ENCODE assay signal across 8 cellular contexts in the genomic region with DNA sequence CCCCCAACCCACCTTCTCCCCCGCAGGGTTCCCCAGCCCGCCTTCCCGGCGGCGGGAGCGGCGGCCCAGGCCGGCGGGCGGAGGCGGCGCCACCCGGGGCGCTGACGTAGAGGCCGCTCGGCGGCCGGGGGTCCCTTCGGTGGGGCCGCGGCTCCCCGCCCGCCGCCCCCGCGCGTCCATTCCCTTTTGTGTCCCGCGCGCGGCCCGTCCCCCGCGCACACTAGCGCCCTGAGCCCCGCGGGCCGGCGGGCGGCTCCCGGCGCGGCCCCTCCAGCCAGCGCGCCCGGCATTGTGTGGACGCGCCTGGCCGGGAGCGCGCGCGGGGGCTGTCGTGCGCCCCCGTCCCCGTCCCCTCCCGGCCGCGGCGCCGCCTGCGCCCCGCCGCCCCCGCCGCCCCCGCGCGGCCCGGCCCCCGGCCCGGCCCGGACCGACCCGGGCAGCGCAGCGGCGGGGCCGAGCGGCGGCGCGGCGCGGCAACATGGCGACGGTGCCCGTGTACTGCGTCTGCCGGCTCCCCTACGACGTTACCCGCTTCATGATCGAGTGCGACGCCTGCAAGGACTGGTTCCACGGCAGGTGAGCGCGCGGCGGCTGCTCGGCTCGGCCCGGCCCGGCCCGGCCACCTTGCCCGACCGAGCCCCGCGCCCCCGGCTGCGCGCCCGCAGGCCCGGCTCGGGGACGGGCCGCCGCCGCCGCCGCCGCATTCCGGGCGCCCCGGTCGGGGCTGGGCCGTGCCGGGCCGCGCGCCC. TPM values are rescaled to one million over a fixed set of nuclear protein-coding genes. Genes with fewer than 3 reads are reported as not detected.
DNase-seq lines count a peak whose midpoint lies in the region; ATAC-seq and TF ChIP-seq lines count a peak whose summit lies in the region.

Gene PHF2, plus strand, starts transcription at position 289 of the 749 bp plus-strand sequence. Its CDS starts 190 bp downstream, at position 479.

- peak; percentile 43 for DNase-seq in NCI-H2196 (lab: John Stamatoyannopoulos, UW; ENCODE audit: unreplicated experiment)
- no peak for DNase-seq in NCI-H2196 treated with DMSO at 0.1 percent for 48 hours (lab: John Stamatoyannopoulos, UW; ENCODE audit: unreplicated experiment)
- peak; percentile 53 for DNase-seq in activated B cell treated with CpG ODN at 0.5 μM for 24 hours
- no peak for DNase-seq in thoracic aorta (ENCODE audit: low spot score)

- H3K27me3 Mint-ChIP-seq in activated B cell treated with CpG ODN at 0.5 μM for 24 hours, result no peaks in the 10 kb centered on the region

- no peaks in the 10 kb centered on the region for H3K9me3 ChIP-seq in mononuclear cell (ENCODE audit: low read depth, low read length)
- no peaks in the 10 kb centered on the region for H3K9me3 ChIP-seq in thoracic aorta

- POLR2A ChIA-PET in activated B cell treated with CpG ODN at 0.5 μM for 24 hours (lab: Charles Lee), result interaction anchor here (1.3 to 2.3 kb wide), 2 partner anchors 10 kb away, joined by 12 to 38 read pairs; no protein-coding TSS in a partner anchor

- peaks cover 30% of the 10 kb centered on the region for H3K4me1 Mint-ChIP-seq in activated B cell treated with CpG ODN at 0.5 μM for 24 hours

- intact Hi-C loops in activated B cell treated with CpG ODN at 0.5 μM for 24 hours (cut with micrococcal nuclease), result loop anchor here (5.0 to 10.0 kb wide), 2 partner anchors 386 to 1862 kb away; no protein-coding TSS in a partner anchor

- no peaks in the 10 kb centered on the region for H3K36me3 Mint-ChIP-seq in activated B cell treated with CpG ODN at 0.5 μM for 24 hours (ENCODE audit: low read depth)

- peak within 1 kb of the TSS; percentile 93 to 94 for H3K27ac ChIP-seq in thoracic aorta

- H3K4me1 ChIP-seq in mononuclear cell (ENCODE audit: insufficient read depth, low read length), result peaks cover 31% of the 10 kb centered on the region
- H3K4me1 ChIP-seq in thoracic aorta (ENCODE audit: control insufficient read depth in 1 of 2, low read depth in 2 of 2), result peaks cover 26 to 57% of the 10 kb centered on the region in 2 donors

- H3K9me3 Mint-ChIP-seq in activated B cell treated with CpG ODN at 0.5 μM for 24 hours, result no peaks in the 10 kb centered on the region

- TF ChIP-seq CTCF in activated B cell treated with CpG ODN at 0.5 μM for 24 hours (IDR thresholded peaks at IDR 0.05), result no peak
- TF ChIP-seq CTCF in thoracic aorta (IDR thresholded peaks at IDR 0.05), result no peak

- H3K27me3 ChIP-seq in mononuclear cell (ENCODE audit: insufficient read depth, low read length) (no peaks in the 10 kb centered on the region), thoracic aorta (replicated peaks; ENCODE audit: insufficient read depth) (no peaks in the 10 kb centered on the region)

- peak within 1 kb of the TSS; percentile 57 for H3K4me3 ChIP-seq in mononuclear cell (ENCODE audit: low read length)
- H3K4me3 ChIP-seq in thoracic aorta, result peak within 1 kb of the TSS; percentile 92

- H3K27ac Mint-ChIP-seq in activated B cell treated with CpG ODN at 0.5 μM for 24 hours, result peak within 1 kb of the TSS; percentile 89

- no peaks in the 10 kb centered on the region for H3K36me3 ChIP-seq in thoracic aorta

- CTCF ChIA-PET in activated B cell treated with CpG ODN at 0.5 μM for 24 hours (lab: Charles Lee), result interaction anchor here (1.5 kb wide), 1 partner anchor 10 kb away, joined by 5 read pairs; no protein-coding TSS in a partner anchor

- H3K4me3 Mint-ChIP-seq in activated B cell treated with CpG ODN at 0.5 μM for 24 hours, result peak within 1 kb of the TSS; percentile 89

- in situ Hi-C loops in endometrial microvascular endothelial cells (cut with HindIII; ENCODE audit: inconsistent ontology term, low pct_unique_long_range_greater_than_20kb, low sequenced_read_pairs), result no loop called here

- ATAC-seq in HG03460 (IDR thresholded peaks at IDR 0.05; ENCODE audit: unreplicated experiment), result peak; percentile 30
- ATAC-seq in activated B cell treated with CpG ODN at 0.5 μM for 24 hours (ENCODE audit: low read depth), result peak; percentile 61
- ATAC-seq in thoracic aorta (ENCODE audit: insufficient number of reproducible peaks, low FRiP score, low read depth), result peak; percentile 21
- ATAC-seq in GM18861 (IDR thresholded peaks at IDR 0.05; ENCODE audit: unreplicated experiment), result no peak

RNA-seq across cellular contexts. Expression of gene PHF2, which starts in this region (rescaled TPM):
- total RNA-seq in activated B cell treated with CpG ODN at 0.5 μM for 24 hours (18.2 and 19.3 TPM in 2 replicates), endometrial microvascular endothelial cells (ENCODE audit: inconsistent ontology term) (10.5 TPM), mononuclear cell (18.9 TPM), thoracic aorta (10 to 100 TPM; 29.9 to 36.6 TPM)

Comparison
In these comparisons a context has a peak if more than half of its experiments do, and no peak if none do; other contexts are left out.
1. DNase-seq: peak in NCI-H2196 (single experiment) and activated B cell treated with CpG ODN at 0.5 μM for 24 hours (single experiment); none in NCI-H2196 treated with DMSO at 0.1 percent for 48 hours (single experiment) and thoracic aorta (single experiment).